In genomic region chr11:56909080-56909479, GRCh38 we compare ENCODE assay signal across 9 cellular contexts.
"Had no signal": no experiment of that assay in that cellular context is flagged by ENCODE, and none has a peak within 500 bp of the region (broad histone marks: within the 10 kb centered on the region; RNA-seq: fewer than 3 reads in every experiment).

No MANE protein-coding gene starts in this region.

- H3K36me3 ChIP-seq: HAP-1 had no signal

- ATAC-seq: HCT116, HepG2 had no signal

- H2AFZ ChIP-seq: GM23248 had no signal

- H3K27ac ChIP-seq: GM23248, HL-60 had no signal

- DNase-seq: GM23248, GOT3, H7, HFFc6, KBM-7 had no signal

- H3K4me3 ChIP-seq: GM23248, HAP-1 had no signal

- H3K9ac ChIP-seq: GM23248 had no signal

- H3K4me1 ChIP-seq: HAP-1 had no signal

- FAIRE-seq: HepG2 had no signal

- H3K9me3 ChIP-seq: HAP-1 had no signal
